17 cellular contexts compared by ENCODE assay signal in genomic region chr1:14440731-14441130, GRCh38.
DNase-seq lines count a peak whose midpoint lies in the region; FAIRE-seq and TF ChIP-seq lines count a peak whose summit lies in the region.
"Had no signal": no experiment of that assay in that cellular context is flagged by ENCODE, and none has a peak within 500 bp of the region (broad histone marks: within the 10 kb centered on the region; RNA-seq: fewer than 3 reads in every experiment).

No MANE protein-coding gene starts in this region.

- FAIRE-seq in astrocyte (lab: Jason Lieb, UNC) (no peak), keratinocyte (lab: Jason Lieb, UNC) (peak; percentile 76)

- intact Hi-C loops in thyroid gland (cut with DNase I) (no loop called here), prostate gland (cut with DNase I) (no loop called here)

- no peaks in the 10 kb centered on the region for H3K79me2 ChIP-seq in astrocyte (ENCODE audit: insufficient read depth, low read length)
- no peaks in the 10 kb centered on the region for H3K79me2 ChIP-seq in keratinocyte (ENCODE audit: control insufficient read depth, insufficient read depth, low read length)

- dilution Hi-C loops in keratinocyte (cut with MboI; ENCODE audit: extremely low pct_ligation_motif_present, low sequenced_read_pairs), result no loop called here

- no peaks in the 10 kb centered on the region for H3K36me3 Mint-ChIP-seq in astrocyte (ENCODE audit: low read depth, unreplicated experiment)
- no peaks in the 10 kb centered on the region for H3K36me3 Mint-ChIP-seq in type B pancreatic cell
- H3K36me3 Mint-ChIP-seq: CD4-positive, CD25-positive, alpha-beta regulatory T cell had no signal

- TF ChIP-seq CTCF in astrocyte (IDR thresholded peaks at IDR 0.05; ENCODE audit: insufficient read depth, low read depth, low read length) (no peak), keratinocyte (optimal IDR thresholded peaks at IDR 0.05 in 1 of 3, IDR thresholded peaks at IDR 0.05 in 1 of 3, conservative IDR thresholded peaks at IDR 0.05 in 1 of 3; ENCODE audit: extremely low read depth in 1 of 3, insufficient read depth in 2 of 3, low read length in 3 of 3) (no peak), thyroid gland (IDR thresholded peaks at IDR 0.05) (no peak), prostate gland (IDR thresholded peaks at IDR 0.05) (no peak), type B pancreatic cell (conservative IDR thresholded peaks at IDR 0.05) (no peak), WERI-Rb-1 (IDR thresholded peaks at IDR 0.05; ENCODE audit: low read depth, low read length) (no peak)

- H3K4me1 Mint-ChIP-seq in astrocyte (ENCODE audit: low read depth, unreplicated experiment), result no peaks in the 10 kb centered on the region
- peaks cover 11% of the 10 kb centered on the region for H3K4me1 Mint-ChIP-seq in type B pancreatic cell (ENCODE audit: unreplicated experiment)
- H3K4me1 Mint-ChIP-seq: CD4-positive, CD25-positive, alpha-beta regulatory T cell had no signal

- WGBS in thyroid gland, 2 donors, result 38 to 81% methylated on average over 3 to 4 of the region's 4 CpGs
- WGBS in prostate gland, result 100% methylated on average over 4 of the region's 4 CpGs

- H3K4me2 ChIP-seq in astrocyte (ENCODE audit: low read length) (peak overlapping the region; percentile 28), keratinocyte (ENCODE audit: control insufficient read depth, extremely low read depth, insufficient read depth, low read depth, low read length) (peak overlapping the region; percentile 42)

- peaks cover 2% of the 10 kb centered on the region for H3K9me1 ChIP-seq in keratinocyte (ENCODE audit: control insufficient read depth, extremely low read depth, insufficient read depth, low read length)

- H3K27ac Mint-ChIP-seq in astrocyte (ENCODE audit: unreplicated experiment), result no peak overlapping the region
- H3K27ac Mint-ChIP-seq in type B pancreatic cell, result no peak overlapping the region
- H3K27ac Mint-ChIP-seq: CD4-positive, CD25-positive, alpha-beta regulatory T cell had no signal

- H3K27ac ChIP-seq in astrocyte (ENCODE audit: low read depth, low read length) (peak overlapping the region; percentile 64), keratinocyte (ENCODE audit: control insufficient read depth, insufficient read depth, low read length) (peak overlapping the region; percentile 59), thyroid gland (peak overlapping the region; percentile 40 to 72 (median 71)), prostate gland (no peak overlapping the region), WERI-Rb-1 (no peak overlapping the region)

- H2AFZ ChIP-seq in astrocyte (ENCODE audit: low read depth, low read length), result no peak overlapping the region
- H2AFZ ChIP-seq in keratinocyte (ENCODE audit: control insufficient read depth, low read length), result no peak overlapping the region

- H3K9me3 ChIP-seq in astrocyte (ENCODE audit: insufficient read depth, low read depth, low read length) (no peaks in the 10 kb centered on the region), keratinocyte (ENCODE audit: control insufficient read depth, low read depth, low read length) (no peaks in the 10 kb centered on the region), thyroid gland (no peaks in the 10 kb centered on the region), prostate gland (no peaks in the 10 kb centered on the region), WERI-Rb-1 (ENCODE audit: severe bottlenecking) (peaks cover 3% of the 10 kb centered on the region)
- H3K9me3 ChIP-seq: HAP-1 had no signal

- TF ChIP-seq POLR2A in thyroid gland (IDR thresholded peaks at IDR 0.05), result no peak
- TF ChIP-seq POLR2A in prostate gland (IDR thresholded peaks at IDR 0.05), result no peak

- DNase-seq in M059J (ENCODE audit: low read depth) (peak; percentile 60), astrocyte (ENCODE audit: low read depth) (no peak), keratinocyte (ENCODE audit: low read depth, low spot score) (no peak), thyroid gland (peak; percentile 31 to 49), prostate gland (ENCODE audit: low spot score) (no peak), type B pancreatic cell (ENCODE audit: extremely low spot score, unreplicated experiment) (no peak), WERI-Rb-1 (no peak)
- DNase-seq: CD4-positive, CD25-positive, alpha-beta regulatory T cell; KG1; MV-4-11; NCI-H1105 treated with DMSO at 0.1 percent for 48 hours; NCI-H2081 treated with DMSO at 0.1 percent for 48 hours; NCI-H2171 treated with DMSO at 0.1 percent for 48 hours; NCI-H526 treated with DMSO at 0.1 percent for 48 hours; OCI-M1; SIG-M5 had no signal

- H3K9ac ChIP-seq in astrocyte (ENCODE audit: low read length) (peak overlapping the region; percentile 33), keratinocyte (ENCODE audit: control insufficient read depth, extremely low read depth, insufficient read depth, low read length) (peak overlapping the region; percentile 30)

- H3K4me3 Mint-ChIP-seq in astrocyte (ENCODE audit: unreplicated experiment), result no peak overlapping the region
- no peak overlapping the region for H3K4me3 Mint-ChIP-seq in type B pancreatic cell
- H3K4me3 Mint-ChIP-seq: CD4-positive, CD25-positive, alpha-beta regulatory T cell had no signal

- H3K27me3 ChIP-seq in astrocyte (ENCODE audit: insufficient read depth, low read length), result no peaks in the 10 kb centered on the region
- no peaks in the 10 kb centered on the region for H3K27me3 ChIP-seq in keratinocyte (ENCODE audit: control insufficient read depth, extremely low read depth, insufficient read depth, low read length)
- H3K27me3 ChIP-seq in thyroid gland, result no peaks in the 10 kb centered on the region
- no peaks in the 10 kb centered on the region for H3K27me3 ChIP-seq in prostate gland (replicated peaks; ENCODE audit: insufficient read depth)
- peaks cover 88% of the 10 kb centered on the region for H3K27me3 ChIP-seq in WERI-Rb-1 (ENCODE audit: insufficient read depth, low read depth, severe bottlenecking)

- H3K9me3 Mint-ChIP-seq in astrocyte (ENCODE audit: unreplicated experiment) (no peaks in the 10 kb centered on the region), type B pancreatic cell (peaks cover 3% of the 10 kb centered on the region)

- H3K4me3 ChIP-seq in astrocyte (ENCODE audit: insufficient read depth, low read depth, low read length), result no peak overlapping the region
- no peak overlapping the region for H3K4me3 ChIP-seq in keratinocyte (ENCODE audit: control insufficient read depth in 2 of 3, extremely low read depth in 1 of 3, insufficient read depth in 2 of 3, low read depth in 1 of 3, low read length in 3 of 3)
- H3K4me3 ChIP-seq in thyroid gland (replicated peaks in 1 of 3), result no peak overlapping the region
- no peak overlapping the region for H3K4me3 ChIP-seq in prostate gland
- H3K4me3 ChIP-seq in WERI-Rb-1 (ENCODE audit: low read depth, low read length), result no peak overlapping the region
- H3K4me3 ChIP-seq: HAP-1 had no signal

- H3K36me3 ChIP-seq in astrocyte (ENCODE audit: insufficient read depth, low read length) (no peaks in the 10 kb centered on the region), keratinocyte (ENCODE audit: control insufficient read depth in 2 of 2, extremely low read depth in 1 of 2, insufficient read depth in 2 of 2, low read length in 2 of 2) (no peaks in the 10 kb centered on the region), thyroid gland (no peaks in the 10 kb centered on the region), prostate gland (no peaks in the 10 kb centered on the region), WERI-Rb-1 (no peaks in the 10 kb centered on the region)
- H3K36me3 ChIP-seq: HAP-1 had no signal

- peaks cover 12% of the 10 kb centered on the region for H3K27me3 Mint-ChIP-seq in astrocyte (ENCODE audit: low read depth, unreplicated experiment)
- H3K27me3 Mint-ChIP-seq in type B pancreatic cell, result peaks cover 4% of the 10 kb centered on the region
- H3K27me3 Mint-ChIP-seq: CD4-positive, CD25-positive, alpha-beta regulatory T cell had no signal

- H3K4me1 ChIP-seq in astrocyte (ENCODE audit: insufficient read depth, low read length), result peaks cover 32% of the 10 kb centered on the region
- H3K4me1 ChIP-seq in keratinocyte (ENCODE audit: control insufficient read depth, extremely low read depth, insufficient read depth, low read length), result peaks cover 40% of the 10 kb centered on the region
- peaks cover 17 to 26% of the 10 kb centered on the region in 2 donors for H3K4me1 ChIP-seq in thyroid gland
- H3K4me1 ChIP-seq in prostate gland (replicated peaks), result no peaks in the 10 kb centered on the region

- no peaks in the 10 kb centered on the region for H4K20me1 ChIP-seq in astrocyte (ENCODE audit: insufficient read depth, low read length)
- H4K20me1 ChIP-seq in keratinocyte (ENCODE audit: control insufficient read depth, extremely low read depth, insufficient read depth, low read length), result no peaks in the 10 kb centered on the region

Comparison
In these comparisons a context has a peak if more than half of its experiments do, and no peak if none do; other contexts are left out.
1. DNase-seq: peak in M059J (single experiment) and thyroid gland (2 of 2); none in astrocyte (single experiment), keratinocyte (single experiment), prostate gland (single experiment), type B pancreatic cell (single experiment) and WERI-Rb-1 (single experiment).
2. H3K27ac ChIP-seq: peak in astrocyte (single experiment), keratinocyte (single experiment) and thyroid gland (3 of 3); none in prostate gland (0 of 2) and WERI-Rb-1 (single experiment).